Comparison of ENCODE assay signal across 18 cellular contexts in the genomic region with DNA sequence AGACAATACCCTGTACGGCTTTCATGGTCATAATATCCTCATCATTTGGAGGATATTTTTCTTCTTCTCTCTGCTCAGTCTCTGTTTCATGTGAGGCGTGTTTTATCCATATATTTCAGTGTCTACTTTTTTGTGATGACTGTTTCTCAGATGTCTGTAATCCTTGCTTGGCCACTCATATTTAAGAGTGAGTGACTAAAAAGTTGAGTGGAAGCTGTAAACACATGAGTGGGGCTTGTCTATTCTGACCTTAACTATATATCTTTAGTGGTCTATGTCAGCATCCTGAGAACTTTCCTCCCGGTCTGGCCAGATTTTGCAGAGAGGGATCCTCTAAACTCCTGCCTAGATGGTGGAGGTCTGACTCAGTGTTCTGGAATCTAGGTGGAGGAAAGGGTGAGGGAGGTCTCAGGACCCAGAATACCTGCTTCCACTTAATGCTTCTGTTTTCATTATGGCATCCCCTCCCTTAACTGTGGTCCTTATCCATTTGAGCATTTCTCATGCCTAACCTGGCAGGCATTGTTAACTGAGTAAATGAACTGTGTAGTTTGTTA. TPM values are rescaled to one million over a fixed set of nuclear protein-coding genes. Genes with fewer than 3 reads are reported as not detected.
DNase-seq lines count a peak whose midpoint lies in the region; ATAC-seq and TF ChIP-seq lines count a peak whose summit lies in the region.
"Had no signal": no experiment of that assay in that cellular context is flagged by ENCODE, and none has a peak within 500 bp of the region (broad histone marks: within the 10 kb centered on the region; RNA-seq: fewer than 3 reads in every experiment).

No MANE protein-coding gene starts in this region.

- ATAC-seq in foreskin keratinocyte: peak; percentile 31
- ATAC-seq in stimulated activated naive CD8-positive, alpha-beta T cell treated with anti-CD3 and anti-CD28 coated beads, Interleukin-15, amount 100 ng/mL, for 72 hours: no peak
- ATAC-seq in GM21526 (IDR thresholded peaks at IDR 0.05; ENCODE audit: low FRiP score, unreplicated experiment): no peak

- CTCF ChIA-PET in activated naive CD4-positive, alpha-beta T cell treated with anti-CD3 and anti-CD28 coated beads for 36 hours (lab: Charles Lee): interaction anchor here (0.6 to 0.7 kb wide), 2 partner anchors 9 to 147 kb away, joined by 3 read pairs; no protein-coding TSS in a partner anchor
- CTCF ChIA-PET in PC-9 (lab: Charles Lee): no interaction called here

- no peak for DNase-seq in activated naive CD4-positive, alpha-beta T cell treated with anti-CD3 and anti-CD28 coated beads for 36 hours
- no peak for DNase-seq in activated naive CD4-positive, alpha-beta T cell treated with Interleukin-2 at 50 U/mL for 16 hours
- DNase-seq in PC-9 (peak; percentile 34 to 55), foreskin keratinocyte (peak in 1 of 2 donors; percentile 42), mucosa of gallbladder (ENCODE audit: low spot score) (no peak), NK-92 (lab: John Stamatoyannopoulos, UW; ENCODE audit: unreplicated experiment) (no peak)
- no peak for DNase-seq in stimulated activated naive CD8-positive, alpha-beta T cell treated with anti-CD3 and anti-CD28 coated beads, Interleukin-15, amount 100 ng/mL, for 72 hours
- DNase-seq: activated CD8-positive, alpha-beta memory T cell treated with anti-CD3 and anti-CD28 coated beads, Interleukin-2, amount 50 U/mL, for 4 hours; head of caudate nucleus; left ventricle myocardium inferior; NCI-H1694; NCI-H748 treated with DMSO at 0.1 percent for 48 hours; SIG-M5; upper lobe of left lung had no signal

- H3K9me3 Mint-ChIP-seq in activated naive CD4-positive, alpha-beta T cell treated with anti-CD3 and anti-CD28 coated beads for 36 hours: peaks cover 10% of the 10 kb centered on the region
- H3K9me3 Mint-ChIP-seq in stimulated activated naive CD8-positive, alpha-beta T cell treated with anti-CD3 and anti-CD28 coated beads, Interleukin-15, amount 100 ng/mL, for 72 hours: peaks cover 15 to 16% of the 10 kb centered on the region in 2 donors

- H3K4me1 Mint-ChIP-seq in activated naive CD4-positive, alpha-beta T cell treated with anti-CD3 and anti-CD28 coated beads for 36 hours (ENCODE audit: low read depth): peaks cover 38% of the 10 kb centered on the region
- H3K4me1 Mint-ChIP-seq in stimulated activated naive CD8-positive, alpha-beta T cell treated with anti-CD3 and anti-CD28 coated beads, Interleukin-15, amount 100 ng/mL, for 72 hours: peaks cover 44% of the 10 kb centered on the region

- H3K27me3 Mint-ChIP-seq in activated naive CD4-positive, alpha-beta T cell treated with anti-CD3 and anti-CD28 coated beads for 36 hours (ENCODE audit: low read depth): no peaks in the 10 kb centered on the region
- no peaks in the 10 kb centered on the region for H3K27me3 Mint-ChIP-seq in stimulated activated naive CD8-positive, alpha-beta T cell treated with anti-CD3 and anti-CD28 coated beads, Interleukin-15, amount 100 ng/mL, for 72 hours

- peaks cover 12% of the 10 kb centered on the region; the same call in 1 of the 2 replicates for H3K9me3 ChIP-seq in PC-9 (ENCODE audit: insufficient read depth, low read depth)
- H3K9me3 ChIP-seq: neutrophil had no signal

- peaks cover 23% of the 10 kb centered on the region for H3K36me3 ChIP-seq in PC-9 (ENCODE audit: low read depth)
- H3K36me3 ChIP-seq: neutrophil had no signal

- H3K4me2 ChIP-seq in PC-9: peak overlapping the region; percentile 58
- H3K4me2 ChIP-seq: KMS-11, smooth muscle cell had no signal

- H3K27me3 ChIP-seq in PC-9 (ENCODE audit: insufficient read depth, low read depth): no peaks in the 10 kb centered on the region
- H3K27me3 ChIP-seq in foreskin keratinocyte: no peaks in the 10 kb centered on the region
- H3K27me3 ChIP-seq: neutrophil, upper lobe of left lung had no signal

- H3K4me1 ChIP-seq in PC-9 (replicated peaks; ENCODE audit: insufficient read depth) (peaks cover 19% of the 10 kb centered on the region), foreskin keratinocyte (peaks cover 8% of the 10 kb centered on the region)

- H3K9me2 ChIP-seq in PC-9 (ENCODE audit: insufficient read depth): no peaks in the 10 kb centered on the region

- H3K27ac ChIP-seq in PC-9: peak overlapping the region; percentile 65
- no peak overlapping the region for H3K27ac ChIP-seq in foreskin keratinocyte
- H3K27ac ChIP-seq: KMS-11, left ventricle myocardium inferior, neutrophil, upper lobe of left lung had no signal

- no peak for TF ChIP-seq CTCF in PC-9 (conservative IDR thresholded peaks at IDR 0.05)
- no peak for TF ChIP-seq CTCF in foreskin keratinocyte (conservative IDR thresholded peaks at IDR 0.05)

- H3F3A ChIP-seq in PC-9 (ENCODE audit: insufficient read depth, low read depth): peaks cover 22% of the 10 kb centered on the region

- peaks cover 21% of the 10 kb centered on the region for H3K36me3 Mint-ChIP-seq in activated naive CD4-positive, alpha-beta T cell treated with anti-CD3 and anti-CD28 coated beads for 36 hours (ENCODE audit: low read depth)

- H3K4me3 Mint-ChIP-seq in activated naive CD4-positive, alpha-beta T cell treated with anti-CD3 and anti-CD28 coated beads for 36 hours: no peak overlapping the region
- H3K4me3 Mint-ChIP-seq in stimulated activated naive CD8-positive, alpha-beta T cell treated with anti-CD3 and anti-CD28 coated beads, Interleukin-15, amount 100 ng/mL, for 72 hours: peak overlapping the region; percentile 1 to 9

- H4K20me1 ChIP-seq in PC-9 (ENCODE audit: insufficient read depth): peaks cover 24% of the 10 kb centered on the region

- no peak overlapping the region for H3K4me3 ChIP-seq in PC-9
- H3K4me3 ChIP-seq: left ventricle myocardium inferior, smooth muscle cell, upper lobe of left lung had no signal

- no peak overlapping the region for H2AFZ ChIP-seq in PC-9

- peak overlapping the region; percentile 43 for H3K27ac Mint-ChIP-seq in activated naive CD4-positive, alpha-beta T cell treated with anti-CD3 and anti-CD28 coated beads for 36 hours
- no peak overlapping the region for H3K27ac Mint-ChIP-seq in stimulated activated naive CD8-positive, alpha-beta T cell treated with anti-CD3 and anti-CD28 coated beads, Interleukin-15, amount 100 ng/mL, for 72 hours

- POLR2A ChIA-PET in PC-9 (lab: Charles Lee; ENCODE audit: unreplicated experiment): no interaction called here

- intact Hi-C loops in activated naive CD4-positive, alpha-beta T cell treated with anti-CD3 and anti-CD28 coated beads for 36 hours (cut with micrococcal nuclease): no loop called here
- intact Hi-C loops in PC-9 (cut with micrococcal nuclease; ENCODE audit: unreplicated experiment): no loop called here

- BruUV-seq in PC-9 (replicated peaks; lab: Mats Ljungman, UMichigan): no TSS peak

- peaks cover 95% of the 10 kb centered on the region for H3K79me2 ChIP-seq in PC-9 (ENCODE audit: low read depth)

RNA-seq across cellular contexts. Expression of a gene that starts 6.0 kb away (rescaled TPM):
- 10 to 100 TPM; 28.7 to 31.3 TPM for total RNA-seq in activated naive CD4-positive, alpha-beta T cell treated with anti-CD3 and anti-CD28 coated beads for 36 hours
- total RNA-seq in PC-9 (2021) (40.1 and 42.1 TPM in 2 replicates), foreskin keratinocyte (22.9 and 24.3 TPM in 2 replicates), mucosa of gallbladder (23.9 TPM)
- polyA plus RNA-seq in foreskin keratinocyte: 21.2 and 25.0 TPM in 2 replicates

RNA-seq across cellular contexts. Expression of a gene that starts 15.7 kb away (rescaled TPM):
- total RNA-seq in activated naive CD4-positive, alpha-beta T cell treated with anti-CD3 and anti-CD28 coated beads for 36 hours: 100 to 1,000 TPM; 237 to 238 TPM
- total RNA-seq in PC-9 (2021): 142 and 180 TPM in 2 replicates
- 105 and 125 TPM in 2 replicates for total RNA-seq in foreskin keratinocyte
- 68.4 and 69.6 TPM in 2 replicates for polyA plus RNA-seq in foreskin keratinocyte
- total RNA-seq in mucosa of gallbladder: 85.4 TPM

RNA-seq across cellular contexts. Expression of a gene that starts 41.7 kb away (rescaled TPM):
- 10 to 100 TPM; 43.4 to 46.0 TPM for total RNA-seq in activated naive CD4-positive, alpha-beta T cell treated with anti-CD3 and anti-CD28 coated beads for 36 hours
- total RNA-seq in PC-9 (2021): 22.3 and 25.1 TPM in 2 replicates
- total RNA-seq in foreskin keratinocyte: 37.4 and 41.0 TPM in 2 replicates
- 21.0 and 25.2 TPM in 2 replicates for polyA plus RNA-seq in foreskin keratinocyte
- 29.4 TPM for total RNA-seq in mucosa of gallbladder

RNA-seq across cellular contexts. Expression of a gene that starts 53.2 kb away (rescaled TPM):
- total RNA-seq in activated naive CD4-positive, alpha-beta T cell treated with anti-CD3 and anti-CD28 coated beads for 36 hours: 10 to 100 TPM; 20.3 to 21.0 TPM
- total RNA-seq in PC-9 (2021): 16.5 and 17.8 TPM in 2 replicates
- 15.0 and 16.6 TPM in 2 replicates for total RNA-seq in foreskin keratinocyte
- 8.6 and 9.3 TPM in 2 replicates for polyA plus RNA-seq in foreskin keratinocyte
- total RNA-seq in mucosa of gallbladder: 19.5 TPM

Comparison
In these comparisons a context has a peak if more than half of its experiments do, and no peak if none do; other contexts are left out.
1. DNase-seq: peak in PC-9 (2 of 2); none in activated naive CD4-positive, alpha-beta T cell treated with anti-CD3 and anti-CD28 coated beads for 36 hours (single experiment), activated naive CD4-positive, alpha-beta T cell treated with Interleukin-2 at 50 U/mL for 16 hours (single experiment), stimulated activated naive CD8-positive, alpha-beta T cell treated with anti-CD3 and anti-CD28 coated beads, Interleukin-15, amount 100 ng/mL, for 72 hours (0 of 2), mucosa of gallbladder (single experiment) and NK-92 (single experiment).